Comparison of ENCODE assay signal across 1 cellular context in genomic region chr19:11265785-11266236, GRCh38.
A peak's percentile ranks its signal among the peaks of the same experiment; 100 is the strongest.
TF ChIP-seq lines count a peak whose summit lies in the region.

No MANE protein-coding gene starts in this region.

TF ChIP-seq in HepG2, 621 proteins besides CTCF, POLR2A, EP300 and RAD21 (continued from another document):
- TF ChIP-seq, protein P1, sequence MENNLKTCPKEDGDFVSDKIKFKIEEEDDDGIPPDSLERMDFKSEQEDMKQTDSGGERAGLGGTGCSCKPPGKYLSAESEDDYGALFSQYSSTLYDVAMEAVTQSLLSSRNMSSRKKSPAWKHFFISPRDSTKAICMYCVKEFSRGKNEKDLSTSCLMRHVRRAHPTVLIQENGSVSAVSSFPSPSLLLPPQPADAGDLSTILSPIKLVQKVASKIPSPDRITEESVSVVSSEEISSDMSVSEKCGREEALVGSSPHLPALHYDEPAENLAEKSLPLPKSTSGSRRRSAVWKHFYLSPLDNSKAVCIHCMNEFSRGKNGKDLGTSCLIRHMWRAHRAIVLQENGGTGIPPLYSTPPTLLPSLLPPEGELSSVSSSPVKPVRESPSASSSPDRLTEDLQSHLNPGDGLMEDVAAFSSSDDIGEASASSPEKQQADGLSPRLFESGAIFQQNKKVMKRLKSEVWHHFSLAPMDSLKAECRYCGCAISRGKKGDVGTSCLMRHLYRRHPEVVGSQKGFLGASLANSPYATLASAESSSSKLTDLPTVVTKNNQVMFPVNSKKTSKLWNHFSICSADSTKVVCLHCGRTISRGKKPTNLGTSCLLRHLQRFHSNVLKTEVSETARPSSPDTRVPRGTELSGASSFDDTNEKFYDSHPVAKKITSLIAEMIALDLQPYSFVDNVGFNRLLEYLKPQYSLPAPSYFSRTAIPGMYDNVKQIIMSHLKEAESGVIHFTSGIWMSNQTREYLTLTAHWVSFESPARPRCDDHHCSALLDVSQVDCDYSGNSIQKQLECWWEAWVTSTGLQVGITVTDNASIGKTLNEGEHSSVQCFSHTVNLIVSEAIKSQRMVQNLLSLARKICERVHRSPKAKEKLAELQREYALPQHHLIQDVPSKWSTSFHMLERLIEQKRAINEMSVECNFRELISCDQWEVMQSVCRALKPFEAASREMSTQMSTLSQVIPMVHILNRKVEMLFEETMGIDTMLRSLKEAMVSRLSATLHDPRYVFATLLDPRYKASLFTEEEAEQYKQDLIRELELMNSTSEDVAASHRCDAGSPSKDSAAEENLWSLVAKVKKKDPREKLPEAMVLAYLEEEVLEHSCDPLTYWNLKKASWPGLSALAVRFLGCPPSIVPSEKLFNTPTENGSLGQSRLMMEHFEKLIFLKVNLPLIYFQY (CRISPR knock-in tag; IDR thresholded peaks at IDR 0.05; ENCODE audit: borderline replicate concordance), result peak; percentile 87; the same call in 1 of the 2 replicates
- TF ChIP-seq RFX1 (IDR thresholded peaks at IDR 0.05) (no peak), EHMT2 (IDR thresholded peaks at IDR 0.05; ENCODE audit: borderline replicate concordance, low read depth, low read length) (no peak), ZBTB1 (CRISPR knock-in tag; IDR thresholded peaks at IDR 0.05; ENCODE audit: borderline replicate concordance) (no peak), ZNF605 (CRISPR knock-in tag; IDR thresholded peaks at IDR 0.05) (peak; percentile 94; the same call in 1 of the 2 replicates), TARDBP (CRISPR knock-in tag; IDR thresholded peaks at IDR 0.05) (peak; percentile 99), ZNF746 (CRISPR knock-in tag; IDR thresholded peaks at IDR 0.05) (peak; percentile 92), ELK4 (CRISPR knock-in tag; IDR thresholded peaks at IDR 0.05; ENCODE audit: borderline replicate concordance) (no peak), GTF2F1 (IDR thresholded peaks at IDR 0.05; ENCODE audit: low read length) (no peak), ZFYVE20 (CRISPR knock-in tag; IDR thresholded peaks at IDR 0.05; ENCODE audit: borderline replicate concordance, low read depth) (no peak), POLR2G (IDR thresholded peaks at IDR 0.05; ENCODE audit: low read depth, low read length) (peak; percentile 42; the same call in 1 of the 2 replicates)
TF ChIP-seq in HepG2: peak in this region for 414.
